8 cellular contexts compared by ENCODE assay signal in genomic region chr6:47247227-47247797, GRCh38.
DNase-seq lines count a peak whose midpoint lies in the region; ATAC-seq and TF ChIP-seq lines count a peak whose summit lies in the region.

No MANE protein-coding gene starts in this region.

- H3K9me3 ChIP-seq in KOPT-K1 (ENCODE audit: insufficient read depth, low read length, poor library complexity, severe bottlenecking): no peaks in the 10 kb centered on the region
- H3K9me3 ChIP-seq in mucosa of descending colon: no peaks in the 10 kb centered on the region
- no peaks in the 10 kb centered on the region for H3K9me3 ChIP-seq in breast epithelium

- intact Hi-C loops in mucosa of descending colon (cut with DNase I, micrococcal nuclease): no loop called here
- intact Hi-C loops in breast epithelium (cut with DNase I; ENCODE audit: low total_unique reads): no loop called here

- H3K9me3 Mint-ChIP-seq in immature natural killer cell: no peaks in the 10 kb centered on the region

- no peak overlapping the region for H3K27ac Mint-ChIP-seq in immature natural killer cell

- H3K4me3 Mint-ChIP-seq in immature natural killer cell: no peak overlapping the region

- peak overlapping the region; percentile 95 for H3K27ac ChIP-seq in KOPT-K1 (ENCODE audit: low read depth, low read length, poor library complexity, severe bottlenecking)
- no peak overlapping the region for H3K27ac ChIP-seq in breast epithelium

- peaks cover 5 to 7% of the 10 kb centered on the region in 2 donors for H3K4me1 Mint-ChIP-seq in immature natural killer cell

- no peaks in the 10 kb centered on the region for H3K27me3 ChIP-seq in breast epithelium

- DNase-seq in DMS53 treated with DMSO at 0.1 percent for 48 hours (lab: John Stamatoyannopoulos, UW; ENCODE audit: unreplicated experiment): peak; percentile 11
- no peak for DNase-seq in mucosa of descending colon
- no peak for DNase-seq in activated CD8-positive, alpha-beta memory T cell treated with anti-CD3 and anti-CD28 coated beads, Interleukin-2, amount 50 U/mL, for 4 hours
- DNase-seq in breast epithelium (ENCODE audit: low spot score in 2 of 2): no peak
- no peak for DNase-seq in immature natural killer cell

- no peak for TF ChIP-seq CTCF in mucosa of descending colon (IDR thresholded peaks at IDR 0.05)
- no peak for TF ChIP-seq CTCF in breast epithelium (IDR thresholded peaks at IDR 0.05)

- peaks cover 0 to 3% (median 1%) of the 10 kb centered on the region in 3 donors for H3K27me3 Mint-ChIP-seq in immature natural killer cell (ENCODE audit: low read depth in 3 of 3)

- H3K4me3 ChIP-seq in mucosa of descending colon: no peak overlapping the region
- H3K4me3 ChIP-seq in breast epithelium: no peak overlapping the region

- no peaks in the 10 kb centered on the region for H3K36me3 ChIP-seq in KOPT-K1 (ENCODE audit: insufficient read depth, low read length)
- no peaks in the 10 kb centered on the region for H3K36me3 ChIP-seq in mucosa of descending colon (ENCODE audit: low read depth)
- no peaks in the 10 kb centered on the region for H3K36me3 ChIP-seq in breast epithelium

- H3K36me3 Mint-ChIP-seq in immature natural killer cell: no peaks in the 10 kb centered on the region

- H3K4me1 ChIP-seq in mucosa of descending colon (ENCODE audit: low read depth) (peaks cover 17% of the 10 kb centered on the region), breast epithelium (peaks cover 0 to 1% of the 10 kb centered on the region in 2 donors)

- TF ChIP-seq POLR2A in breast epithelium (IDR thresholded peaks at IDR 0.05): no peak

- ATAC-seq in GM21576 (IDR thresholded peaks at IDR 0.05; ENCODE audit: unreplicated experiment) (peak; percentile 54), SK-N-SH treated with all-trans-retinoic acid at 6 μM for 48 hours (peak; percentile 61), mucosa of descending colon (peak; percentile 49)

TF ChIP-seq in SK-N-SH treated with all-trans-retinoic acid at 6 μM for 48 hours, 23 proteins besides CTCF, POLR2A, EP300 and RAD21:
- TF ChIP-seq GLIS3 (CRISPR knock-in tag; IDR thresholded peaks at IDR 0.05) (no peak), BACH2 (CRISPR knock-in tag; IDR thresholded peaks at IDR 0.05; ENCODE audit: borderline replicate concordance) (no peak)
TF ChIP-seq in SK-N-SH treated with all-trans-retinoic acid at 6 μM for 48 hours: peak in this region for 0.
